ENCODE assay signal across 8 cellular contexts in genomic region chr15:40398413-40398873, GRCh38. TPM values are rescaled to one million over a fixed set of nuclear protein-coding genes. Genes with fewer than 3 reads are reported as not detected.
A peak's percentile ranks its signal among the peaks of the same experiment; 100 is the strongest.
DNase-seq lines count a peak whose midpoint lies in the region; ATAC-seq and TF ChIP-seq lines count a peak whose summit lies in the region.

No MANE protein-coding gene starts in this region.

- peaks cover 13% of the 10 kb centered on the region for H3K36me3 ChIP-seq in WERI-Rb-1

- no peaks in the 10 kb centered on the region for H3K9me3 ChIP-seq in WERI-Rb-1 (ENCODE audit: severe bottlenecking)

- H3K27ac ChIP-seq in WERI-Rb-1 = no peak overlapping the region

- no peaks in the 10 kb centered on the region for H3K27me3 Mint-ChIP-seq in memory B cell

- H3K9me3 Mint-ChIP-seq in memory B cell = no peaks in the 10 kb centered on the region

- H3K27ac Mint-ChIP-seq in memory B cell = no peak overlapping the region

- H3K36me3 Mint-ChIP-seq in memory B cell = peaks cover 3% of the 10 kb centered on the region

- peak overlapping the region; percentile 71 for H3K4me3 Mint-ChIP-seq in memory B cell

- no peak for TF ChIP-seq CTCF in WERI-Rb-1 (IDR thresholded peaks at IDR 0.05; ENCODE audit: low read depth, low read length)

- H3K4me1 Mint-ChIP-seq in memory B cell = peaks cover 11% of the 10 kb centered on the region

- no peak overlapping the region for H3K4me3 ChIP-seq in WERI-Rb-1 (ENCODE audit: low read depth, low read length)

- ATAC-seq in GM18502 (IDR thresholded peaks at IDR 0.05; ENCODE audit: poor library complexity, unreplicated experiment) (peak; percentile 79), GM21737 (IDR thresholded peaks at IDR 0.05; ENCODE audit: unreplicated experiment) (peak; percentile 72), memory B cell (ENCODE audit: low read depth) (peak; percentile 95)

- DNase-seq in NOMO-1 (lab: John Stamatoyannopoulos, UW; ENCODE audit: unreplicated experiment in 2 of 2) (peak; percentile 68 to 91), memory B cell (ENCODE audit: low spot score in 2 of 2) (no peak), occipital lobe (lab: John Stamatoyannopoulos, UW) (no peak), WERI-Rb-1 (no peak), A172 (ENCODE audit: low spot score) (no peak)
- no peak for DNase-seq in central memory CD4-positive, alpha-beta T cell

- no peaks in the 10 kb centered on the region for H3K27me3 ChIP-seq in WERI-Rb-1 (ENCODE audit: insufficient read depth, low read depth, severe bottlenecking)

RNA-seq across cellular contexts. Expression of gene IVD, which starts 7.2 kb away (rescaled TPM):
- total RNA-seq in occipital lobe = 22.1 TPM
- 10.8 and 20.7 TPM in 2 replicates for total RNA-seq in A172 (2014; rRNA removed; shearing (Covaris generic))

RNA-seq across cellular contexts. Expression of gene KNSTRN, which starts 15.9 kb away (rescaled TPM):
- total RNA-seq in occipital lobe = 17.8 TPM
- total RNA-seq in A172 (2014; rRNA removed; shearing (Covaris generic)) = 117 and 130 TPM in 2 replicates

RNA-seq across cellular contexts. Expression of gene DISP2, which starts 40.4 kb away (rescaled TPM):
- total RNA-seq in occipital lobe = 9.2 TPM
- total RNA-seq in A172 (2014; rRNA removed; shearing (Covaris generic)) = 0.19 and 0.36 TPM in 2 replicates

RNA-seq across cellular contexts. Expression of gene BAHD1, which starts 42.3 kb away (rescaled TPM):
- total RNA-seq in occipital lobe = 10.6 TPM
- total RNA-seq in A172 (2014; rRNA removed; shearing (Covaris generic)) = 11.2 and 14.0 TPM in 2 replicates

RNA-seq across cellular contexts. Expression of gene PHGR1, which starts 47.6 kb away (rescaled TPM):
- not detected for total RNA-seq in occipital lobe
- total RNA-seq in A172 (2014; rRNA removed; shearing (Covaris generic)) = not detected in 2 replicates

Comparison
In these comparisons a context has a peak if more than half of its experiments do, and no peak if none do; other contexts are left out.
1. DNase-seq: peak in NOMO-1 (2 of 2); none in memory B cell (0 of 2), occipital lobe (single experiment), WERI-Rb-1 (single experiment), A172 (single experiment) and central memory CD4-positive, alpha-beta T cell (single experiment).
2. Peak in every context shown above with its lines, with median percentiles within 50 percentile points of each other: ATAC-seq.